Comparison of ENCODE assay signal across 1 cellular context in genomic region chr15:32677238-32677750, GRCh38.
TF ChIP-seq lines count a peak whose summit lies in the region.

No MANE protein-coding gene starts in this region.

TF ChIP-seq in HepG2, 621 proteins besides CTCF, POLR2A, EP300 and RAD21 (continued from another document and continues in another):
- TF ChIP-seq ZNF280D (CRISPR knock-in tag; IDR thresholded peaks at IDR 0.05) (peak; percentile 42; the same call in 1 of the 2 replicates), ZSCAN12 (CRISPR knock-in tag; IDR thresholded peaks at IDR 0.05) (no peak), POLR2G (IDR thresholded peaks at IDR 0.05; ENCODE audit: low read depth, low read length) (peak; percentile 54), ZNF609 (CRISPR knock-in tag; IDR thresholded peaks at IDR 0.05; ENCODE audit: borderline replicate concordance) (peak; percentile 83; the same call in 1 of the 2 replicates), MBNL3 (CRISPR knock-in tag; conservative IDR thresholded peaks at IDR 0.05) (no peak), FOXC1 (CRISPR knock-in tag; IDR thresholded peaks at IDR 0.05; ENCODE audit: borderline replicate concordance) (no peak), ZMYM4 (CRISPR knock-in tag; IDR thresholded peaks at IDR 0.05) (peak; percentile 66), KLF15 (CRISPR knock-in tag; IDR thresholded peaks at IDR 0.05; ENCODE audit: borderline replicate concordance) (no peak), NCOA2 (CRISPR knock-in tag; IDR thresholded peaks at IDR 0.05) (peak; percentile 68), MXD4 (CRISPR knock-in tag; IDR thresholded peaks at IDR 0.05) (no peak), ZBTB2 (CRISPR knock-in tag; IDR thresholded peaks at IDR 0.05; ENCODE audit: low read depth) (no peak), PHF21A (CRISPR knock-in tag; IDR thresholded peaks at IDR 0.05) (peak; percentile 63; the same call in 1 of the 2 replicates), AHDC1 (CRISPR knock-in tag; IDR thresholded peaks at IDR 0.05; ENCODE audit: borderline replicate concordance) (peak; percentile 81; the same call in 1 of the 2 replicates), ZNF7 (CRISPR knock-in tag; IDR thresholded peaks at IDR 0.05) (no peak), ZNF569 (CRISPR knock-in tag; IDR thresholded peaks at IDR 0.05; ENCODE audit: borderline replicate concordance) (no peak), HBP1 (CRISPR knock-in tag; IDR thresholded peaks at IDR 0.05; ENCODE audit: low read depth) (peak; percentile 48; the same call in 1 of the 2 replicates), CREM (IDR thresholded peaks at IDR 0.05) (peak; percentile 30; the same call in 1 of the 2 replicates), CREM (CRISPR knock-in tag; IDR thresholded peaks at IDR 0.05) (no peak), ZNF138 (CRISPR knock-in tag; IDR thresholded peaks at IDR 0.05; ENCODE audit: low read depth) (no peak), KIAA2018 (CRISPR knock-in tag; IDR thresholded peaks at IDR 0.05; ENCODE audit: borderline replicate concordance) (no peak), PHF5A (CRISPR knock-in tag; IDR thresholded peaks at IDR 0.05; ENCODE audit: low read depth, unreplicated experiment) (peak; percentile 63), CBFB (CRISPR knock-in tag; IDR thresholded peaks at IDR 0.05) (no peak), ISL2 (CRISPR knock-in tag; IDR thresholded peaks at IDR 0.05) (peak; percentile 79), ZNF296 (CRISPR knock-in tag; conservative IDR thresholded peaks at IDR 0.05) (no peak), CEBPG (CRISPR knock-in tag; IDR thresholded peaks at IDR 0.05) (peak; percentile 97), GTF3A (CRISPR knock-in tag; conservative IDR thresholded peaks at IDR 0.05) (no peak), LBX2 (CRISPR knock-in tag; IDR thresholded peaks at IDR 0.05; ENCODE audit: borderline replicate concordance) (no peak), ZBTB38 (CRISPR knock-in tag; IDR thresholded peaks at IDR 0.05) (no peak), ZFP1 (CRISPR knock-in tag; IDR thresholded peaks at IDR 0.05) (no peak), RFX5 (IDR thresholded peaks at IDR 0.05; ENCODE audit: low read depth, low read length) (no peak), KAT8 (CRISPR knock-in tag; IDR thresholded peaks at IDR 0.05) (peak; percentile 42; the same call in 1 of the 2 replicates), LCORL (IDR thresholded peaks at IDR 0.05) (no peak), LCORL (CRISPR knock-in tag; IDR thresholded peaks at IDR 0.05) (peak; percentile 51; the same call in 1 of the 2 replicates)
